In the genomic region with DNA sequence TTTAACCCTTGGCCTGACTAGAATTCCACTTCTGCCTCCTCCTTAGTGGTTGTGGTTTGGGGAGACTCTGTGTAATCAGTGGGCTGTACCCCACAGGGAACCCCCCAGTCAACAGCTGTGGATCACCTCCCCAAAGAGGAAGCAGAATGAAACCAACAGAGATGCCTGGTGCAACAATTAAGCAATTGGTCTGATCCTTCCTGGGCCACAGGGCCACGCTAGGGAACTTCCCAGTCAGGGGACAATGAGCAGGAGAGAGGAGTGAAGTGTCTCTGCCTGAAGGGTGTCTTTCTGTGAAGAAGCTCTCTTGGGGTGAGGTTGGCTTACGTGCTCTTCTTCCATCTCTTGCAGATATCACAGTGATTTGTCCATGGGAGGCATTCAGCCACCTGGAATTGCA, we compare ENCODE assay signal across 21 cellular contexts. TPM values are rescaled to one million over a fixed set of nuclear protein-coding genes. Genes with fewer than 3 reads are reported as not detected.
DNase-seq lines count a peak whose midpoint lies in the region; ATAC-seq lines count a peak whose summit lies in the region.
"Had no signal": no experiment of that assay in that cellular context is flagged by ENCODE, and none has a peak within 500 bp of the region (broad histone marks: within the 10 kb centered on the region; RNA-seq: fewer than 3 reads in every experiment).

No MANE protein-coding gene starts in this region.

- DNase-seq in T-helper 17 cell (no peak), NCI-H524 (lab: John Stamatoyannopoulos, UW) (no peak)
- DNase-seq in naive thymus-derived CD4-positive, alpha-beta T cell = no peak
- DNase-seq in effector CD8-positive, alpha-beta T cell (lab: John Stamatoyannopoulos, UW) = no peak
- no peak for DNase-seq in activated naive CD4-positive, alpha-beta T cell treated with anti-CD3 and anti-CD28 coated beads, Interleukin-2, amount 10 ng/mL, durations not matched to agents 7 days and 5 days
- DNase-seq: activated effector memory CD4-positive, alpha-beta T cell treated with anti-CD3 and anti-CD28 coated beads, Interleukin-2, amount 50 U/mL, for 16 hours; CD4-positive, alpha-beta T cell; HCEC 1CT; NCI-H510A; PC-9; retina; stimulated activated CD4-positive, alpha-beta T cell treated with anti-CD3 and anti-CD28 coated beads, Interleukin-1b, Interleukin-23, amount 100 ng/mL, for 48 hours; SW 1271; thyroid gland had no signal

- no peak overlapping the region for H3K4me3 ChIP-seq in naive thymus-derived CD4-positive, alpha-beta T cell (ENCODE audit: low read length)
- H3K4me3 ChIP-seq: gastroesophageal sphincter, PC-9, thyroid gland had no signal

- H3K9me3 Mint-ChIP-seq in IgD-negative memory B cell = no peaks in the 10 kb centered on the region
- H3K9me3 Mint-ChIP-seq in naive thymus-derived CD4-positive, alpha-beta T cell = no peaks in the 10 kb centered on the region
- no peaks in the 10 kb centered on the region for H3K9me3 Mint-ChIP-seq in activated naive CD4-positive, alpha-beta T cell treated with anti-CD3 and anti-CD28 coated beads, Interleukin-2, amount 10 ng/mL, durations not matched to agents 7 days and 5 days
- H3K9me3 Mint-ChIP-seq: CD4-positive, alpha-beta T cell had no signal

- H3K4me1 Mint-ChIP-seq in IgD-negative memory B cell = peaks cover 26 to 47% (median 40%) of the 10 kb centered on the region in 3 donors
- peaks cover 45% of the 10 kb centered on the region for H3K4me1 Mint-ChIP-seq in T-helper 17 cell
- peaks cover 41 to 75% (median 68%) of the 10 kb centered on the region in 7 donors for H3K4me1 Mint-ChIP-seq in naive thymus-derived CD4-positive, alpha-beta T cell
- peaks cover 65% of the 10 kb centered on the region for H3K4me1 Mint-ChIP-seq in activated naive CD4-positive, alpha-beta T cell treated with anti-CD3 and anti-CD28 coated beads, Interleukin-2, amount 10 ng/mL, durations not matched to agents 7 days and 5 days

- H3K27ac Mint-ChIP-seq in IgD-negative memory B cell (peak overlapping the region in 2 of 3 donors; percentile 1 to 57), T-helper 17 cell (peak overlapping the region; percentile 62)
- H3K27ac Mint-ChIP-seq in naive thymus-derived CD4-positive, alpha-beta T cell = peak overlapping the region in 6 of 9 donors; percentile 1 to 78 (median 18)
- no peak overlapping the region for H3K27ac Mint-ChIP-seq in activated naive CD4-positive, alpha-beta T cell treated with anti-CD3 and anti-CD28 coated beads, Interleukin-2, amount 10 ng/mL, durations not matched to agents 7 days and 5 days
- H3K27ac Mint-ChIP-seq: CD4-positive, alpha-beta T cell had no signal

- H3K4me3 Mint-ChIP-seq in IgD-negative memory B cell = peak overlapping the region in 1 of 4 donors; percentile 56
- H3K4me3 Mint-ChIP-seq in T-helper 17 cell = no peak overlapping the region
- H3K4me3 Mint-ChIP-seq in naive thymus-derived CD4-positive, alpha-beta T cell = peak overlapping the region in 6 of 10 donors; percentile 10 to 62 (median 18)
- no peak overlapping the region for H3K4me3 Mint-ChIP-seq in activated naive CD4-positive, alpha-beta T cell treated with anti-CD3 and anti-CD28 coated beads, Interleukin-2, amount 10 ng/mL, durations not matched to agents 7 days and 5 days
- H3K4me3 Mint-ChIP-seq: CD4-positive, alpha-beta T cell had no signal

- ATAC-seq in GM18502 (IDR thresholded peaks at IDR 0.05; ENCODE audit: poor library complexity, unreplicated experiment) (peak; percentile 54), T-helper 17 cell (peak; percentile 57)
- ATAC-seq in naive thymus-derived CD4-positive, alpha-beta T cell = peak; percentile 84
- ATAC-seq: gastroesophageal sphincter had no signal

- CTCF ChIA-PET in naive thymus-derived CD4-positive, alpha-beta T cell (lab: Charles Lee) = no interaction called here
- CTCF ChIA-PET in activated naive CD4-positive, alpha-beta T cell treated with anti-CD3 and anti-CD28 coated beads, Interleukin-2, amount 10 ng/mL, durations not matched to agents 7 days and 5 days (lab: Charles Lee) = interaction anchor here (1.2 kb wide), 1 partner anchor 9 kb away, joined by 3 read pairs; no protein-coding TSS in a partner anchor

- H3K36me3 Mint-ChIP-seq in IgD-negative memory B cell = no peaks in the 10 kb centered on the region
- H3K36me3 Mint-ChIP-seq in T-helper 17 cell (ENCODE audit: low read depth) = no peaks in the 10 kb centered on the region
- peaks cover 0 to 1% (median 0%) of the 10 kb centered on the region in 5 donors for H3K36me3 Mint-ChIP-seq in naive thymus-derived CD4-positive, alpha-beta T cell
- H3K36me3 Mint-ChIP-seq in activated naive CD4-positive, alpha-beta T cell treated with anti-CD3 and anti-CD28 coated beads, Interleukin-2, amount 10 ng/mL, durations not matched to agents 7 days and 5 days = peaks cover 6% of the 10 kb centered on the region

- H3K27me3 ChIP-seq in naive thymus-derived CD4-positive, alpha-beta T cell (ENCODE audit: control insufficient read depth in 2 of 2, insufficient read depth in 2 of 2, low read length in 2 of 2) = no peaks in the 10 kb centered on the region
- H3K27me3 ChIP-seq: gastroesophageal sphincter, thyroid gland had no signal

- H3K9me3 ChIP-seq in T-helper 17 cell (ENCODE audit: control insufficient read depth, low read length, poor library complexity, severe bottlenecking) = no peaks in the 10 kb centered on the region
- H3K9me3 ChIP-seq in naive thymus-derived CD4-positive, alpha-beta T cell (ENCODE audit: control insufficient read depth in 2 of 3, low read length in 3 of 3) = no peaks in the 10 kb centered on the region
- H3K9me3 ChIP-seq: gastroesophageal sphincter, thyroid gland had no signal

- no peaks in the 10 kb centered on the region for H3K36me3 ChIP-seq in naive thymus-derived CD4-positive, alpha-beta T cell (ENCODE audit: control insufficient read depth in 2 of 3, insufficient read depth in 3 of 3, low read length in 3 of 3)
- H3K36me3 ChIP-seq: gastroesophageal sphincter, thyroid gland had no signal

- H3K27ac ChIP-seq in naive thymus-derived CD4-positive, alpha-beta T cell (ENCODE audit: low read depth, low read length) = no peak overlapping the region
- H3K27ac ChIP-seq: gastroesophageal sphincter, PC-9, thyroid gland, VCaP had no signal

- intact Hi-C loops in naive thymus-derived CD4-positive, alpha-beta T cell (cut with micrococcal nuclease) = no loop called here

- peaks cover 17 to 50% of the 10 kb centered on the region in 2 donors for H3K4me1 ChIP-seq in naive thymus-derived CD4-positive, alpha-beta T cell (ENCODE audit: control insufficient read depth in 2 of 2, insufficient read depth in 2 of 2, low read length in 2 of 2)
- H3K4me1 ChIP-seq: gastroesophageal sphincter had no signal

- peaks cover 3% of the 10 kb centered on the region for H3K27me3 Mint-ChIP-seq in IgD-negative memory B cell
- H3K27me3 Mint-ChIP-seq in T-helper 17 cell = peaks cover 5% of the 10 kb centered on the region
- H3K27me3 Mint-ChIP-seq in naive thymus-derived CD4-positive, alpha-beta T cell = no peaks in the 10 kb centered on the region
- peaks cover 4% of the 10 kb centered on the region for H3K27me3 Mint-ChIP-seq in activated naive CD4-positive, alpha-beta T cell treated with anti-CD3 and anti-CD28 coated beads, Interleukin-2, amount 10 ng/mL, durations not matched to agents 7 days and 5 days
- H3K27me3 Mint-ChIP-seq: CD4-positive, alpha-beta T cell had no signal

- POLR2A ChIA-PET in naive thymus-derived CD4-positive, alpha-beta T cell (lab: Charles Lee) = interaction anchor here (1.0 to 4.4 kb wide), 5 partner anchors 8 to 40 kb away, joined by 4 to 22 read pairs (median 5); a partner anchor contains a TSS

RNA-seq across cellular contexts. Expression of a gene that starts 8.2 kb away (rescaled TPM):
- not detected for polyA plus RNA-seq in IgD-negative memory B cell
- total RNA-seq in T-helper 17 cell = not detected
- 1 to 10 TPM in 1 of 5 experiments, not detected in 4; 2.7 TPM for total RNA-seq in naive thymus-derived CD4-positive, alpha-beta T cell
- not detected for polyA plus RNA-seq in naive thymus-derived CD4-positive, alpha-beta T cell
- total RNA-seq: activated CD8-positive, alpha-beta memory T cell treated with anti-CD3 and anti-CD28 coated beads for 36 hours; astrocyte; CD4-positive, alpha-beta T cell; gastroesophageal sphincter; mesenteric fat pad; PC-9; thyroid gland had no signal

RNA-seq across cellular contexts. Expression of a gene that starts 19.6 kb away (rescaled TPM):
- polyA plus RNA-seq in IgD-negative memory B cell = 2,289 TPM
- 100 to 1,000 TPM; 895 to 936 TPM for total RNA-seq in T-helper 17 cell
- 1,000 to 10,000 TPM in 1 of 5 experiments, 100 to 1,000 TPM in 4; 776 to 1,263 (median 833) TPM for total RNA-seq in naive thymus-derived CD4-positive, alpha-beta T cell
- 1,000 to 10,000 TPM; 3,273 to 3,336 TPM for polyA plus RNA-seq in naive thymus-derived CD4-positive, alpha-beta T cell

RNA-seq across cellular contexts. Expression of a gene that starts 42.7 kb away (rescaled TPM):
- polyA plus RNA-seq in IgD-negative memory B cell = 1.9 TPM
- total RNA-seq in T-helper 17 cell = 10 to 100 TPM in 1 of 2 donors, 1 to 10 TPM in 1; 9.9 to 14.9 TPM
- 10 to 100 TPM; 12.6 to 20.3 (median 19.1) TPM for total RNA-seq in naive thymus-derived CD4-positive, alpha-beta T cell
- polyA plus RNA-seq in naive thymus-derived CD4-positive, alpha-beta T cell = 1 to 10 TPM; 5.6 to 5.8 TPM

Comparison
In these comparisons a context has a peak if more than half of its experiments do, and no peak if none do; other contexts are left out.
1. H3K4me3 Mint-ChIP-seq: peak in naive thymus-derived CD4-positive, alpha-beta T cell (6 of 10); none in T-helper 17 cell (single experiment) and activated naive CD4-positive, alpha-beta T cell treated with anti-CD3 and anti-CD28 coated beads, Interleukin-2, amount 10 ng/mL, durations not matched to agents 7 days and 5 days (single experiment).
2. Peak in every context shown above with its lines, with median percentiles within 50 percentile points of each other: ATAC-seq.